1 cellular context compared by ENCODE assay signal in genomic region chr11:65743928-65744698, GRCh38.
TF ChIP-seq lines count a peak whose summit lies in the region.

No MANE protein-coding gene starts in this region.

TF ChIP-seq in HepG2, 621 proteins besides CTCF, POLR2A, EP300 and RAD21 (continued from another document and continues in another):
- TF ChIP-seq AKNA (CRISPR knock-in tag; IDR thresholded peaks at IDR 0.05; ENCODE audit: borderline replicate concordance), result no peak
- TF ChIP-seq ZNF367 (CRISPR knock-in tag; IDR thresholded peaks at IDR 0.05; ENCODE audit: borderline replicate concordance), result no peak
- no peak for TF ChIP-seq SIX1 (CRISPR knock-in tag; IDR thresholded peaks at IDR 0.05; ENCODE audit: borderline replicate concordance)
- TF ChIP-seq ZNF430 (CRISPR knock-in tag; IDR thresholded peaks at IDR 0.05), result no peak
- TF ChIP-seq DRAP1 (CRISPR knock-in tag; IDR thresholded peaks at IDR 0.05), result peak; percentile 94
- no peak for TF ChIP-seq SOX13 (IDR thresholded peaks at IDR 0.05)
- TF ChIP-seq SOX13 (CRISPR knock-in tag; conservative IDR thresholded peaks at IDR 0.05 in 1 of 2, IDR thresholded peaks at IDR 0.05 in 1 of 2), result no peak
- no peak for TF ChIP-seq CBX1 (IDR thresholded peaks at IDR 0.05; ENCODE audit: low read depth)
- TF ChIP-seq ZNF556 (CRISPR knock-in tag; IDR thresholded peaks at IDR 0.05; ENCODE audit: borderline replicate concordance), result no peak
- TF ChIP-seq ZNF335 (CRISPR knock-in tag; IDR thresholded peaks at IDR 0.05), result no peak
- peak; percentile 57 for TF ChIP-seq XRCC5 (optimal IDR thresholded peaks at IDR 0.05; ENCODE audit: low read length)
- no peak for TF ChIP-seq ZHX1 (CRISPR knock-in tag; IDR thresholded peaks at IDR 0.05; ENCODE audit: low read depth)
- TF ChIP-seq ZZZ3 (CRISPR knock-in tag; IDR thresholded peaks at IDR 0.05; ENCODE audit: borderline replicate concordance), result no peak
- TF ChIP-seq SP1 (IDR thresholded peaks at IDR 0.05), result no peak
- TF ChIP-seq SP1 (CRISPR knock-in tag; IDR thresholded peaks at IDR 0.05), result 0 out of 2 replicates have a peak, but pooled peaks have one; percentile 20
- no peak for TF ChIP-seq TCF12 (IDR thresholded peaks at IDR 0.05)
- no peak for TF ChIP-seq TCF12 (CRISPR knock-in tag; IDR thresholded peaks at IDR 0.05)
- no peak for TF ChIP-seq HMG20B (CRISPR knock-in tag; conservative IDR thresholded peaks at IDR 0.05)
- 0 out of 2 replicates have a peak, but pooled peaks have one; percentile 25 for TF ChIP-seq CSRNP1 (CRISPR knock-in tag; IDR thresholded peaks at IDR 0.05)
- TF ChIP-seq ZNF383 (CRISPR knock-in tag; IDR thresholded peaks at IDR 0.05; ENCODE audit: borderline replicate concordance), result no peak
- no peak for TF ChIP-seq ZNF646 (CRISPR knock-in tag; IDR thresholded peaks at IDR 0.05)
- TF ChIP-seq ZNF549 (CRISPR knock-in tag; IDR thresholded peaks at IDR 0.05), result no peak
- TF ChIP-seq NCOA5 (CRISPR knock-in tag; IDR thresholded peaks at IDR 0.05), result no peak
- no peak; the same call in 1 of the 2 replicates for TF ChIP-seq SP4 (CRISPR knock-in tag; IDR thresholded peaks at IDR 0.05)
- no peak for TF ChIP-seq MXD3 (CRISPR knock-in tag; IDR thresholded peaks at IDR 0.05)
- TF ChIP-seq HMGXB4 (CRISPR knock-in tag; IDR thresholded peaks at IDR 0.05; ENCODE audit: borderline replicate concordance in 1 of 2, low read depth in 1 of 2), result peak; percentile 41 to 62; a peak in 2 of 4 replicates
- TF ChIP-seq PRDM4 (CRISPR knock-in tag; IDR thresholded peaks at IDR 0.05; ENCODE audit: borderline replicate concordance), result no peak
- no peak for TF ChIP-seq AKAP8 (CRISPR knock-in tag; IDR thresholded peaks at IDR 0.05)
- TF ChIP-seq U2AF1 (optimal IDR thresholded peaks at IDR 0.05; ENCODE audit: low read depth, low read length), result peak; percentile 48
- peak; percentile 32; the same call in 1 of the 2 replicates for TF ChIP-seq ZFX (CRISPR knock-in tag; IDR thresholded peaks at IDR 0.05; ENCODE audit: low read depth)
- TF ChIP-seq ATF7-NPFF (CRISPR knock-in tag; IDR thresholded peaks at IDR 0.05; ENCODE audit: low read depth), result no peak
- TF ChIP-seq ZNF770 (CRISPR knock-in tag; IDR thresholded peaks at IDR 0.05), result no peak
- TF ChIP-seq GZF1 (CRISPR knock-in tag; IDR thresholded peaks at IDR 0.05), result no peak
- TF ChIP-seq SP2 (CRISPR knock-in tag; IDR thresholded peaks at IDR 0.05), result peak; percentile 67
- no peak for TF ChIP-seq NFE2 (CRISPR knock-in tag; IDR thresholded peaks at IDR 0.05)
- no peak for TF ChIP-seq ZNF737 (CRISPR knock-in tag; IDR thresholded peaks at IDR 0.05; ENCODE audit: borderline replicate concordance)
